ENCODE assay signal across 8 cellular contexts in genomic region chr16:3020604-3021448, GRCh38. TPM values are rescaled to one million over a fixed set of nuclear protein-coding genes. Genes with fewer than 3 reads are reported as not detected.
DNase-seq lines count a peak whose midpoint lies in the region; ATAC-seq and TF ChIP-seq lines count a peak whose summit lies in the region.

No MANE protein-coding gene starts in this region.

- peaks cover 51% of the 10 kb centered on the region for H3K4me1 Mint-ChIP-seq in brain

- ATAC-seq in HG03039 (IDR thresholded peaks at IDR 0.05; ENCODE audit: unreplicated experiment), result no peak

- peaks cover under 1% of the 10 kb centered on the region for H3K36me3 Mint-ChIP-seq in brain

- peak overlapping the region; percentile 78 to 99 (median 98) for H3K27ac Mint-ChIP-seq in brain

- no peak for TF ChIP-seq CTCF in HFF-Myc (IDR thresholded peaks at IDR 0.05; ENCODE audit: low read depth, low read length, missing control alignments)
- no peak for TF ChIP-seq CTCF in brain (conservative IDR thresholded peaks at IDR 0.05)

- H3K4me3 ChIP-seq in HFF-Myc (replicated peaks; ENCODE audit: low read depth, low read length) (peak overlapping the region; percentile 96), iPS-11a (ENCODE audit: low read depth, low read length) (peak overlapping the region; percentile 85), skeletal muscle cell (ENCODE audit: low read depth, low read length) (peak overlapping the region; percentile 69)

- DNase-seq in A172 (ENCODE audit: low spot score) (peak; percentile 94), HFF-Myc (ENCODE audit: extremely low read depth, low read depth) (peak; percentile 64), T-helper 2 cell (peak; percentile 39 to 64 (median 47)), skeletal muscle cell (ENCODE audit: low read depth) (peak; percentile 49), NCI-H2029 (lab: John Stamatoyannopoulos, UW) (no peak)

- H3K27me3 Mint-ChIP-seq in brain, result peaks cover 58% of the 10 kb centered on the region

- peak overlapping the region; percentile 87 to 100 (median 93) for H3K4me3 Mint-ChIP-seq in brain

- H3K9me3 Mint-ChIP-seq in brain, result peaks cover 0 to 12% (median 0%) of the 10 kb centered on the region in 5 experiments

RNA-seq across cellular contexts. Expression of gene TNFRSF12A, which starts 0.7 kb away (rescaled TPM):
- total RNA-seq in A172 (2014; rRNA removed; shearing (Covaris generic)), result 510 and 551 TPM in 2 replicates
- polyA plus RNA-seq in brain (ENCODE audit: insufficient read depth, low read depth, low replicate concordance), result 14.8 TPM

RNA-seq across cellular contexts. Expression of gene CLDN6, which starts 2.8 kb away (rescaled TPM):
- 0.41 TPM in 1 of 2 replicates, not detected in the other for total RNA-seq in A172 (2014; rRNA removed; shearing (Covaris generic))
- 0.31 TPM for polyA plus RNA-seq in brain (ENCODE audit: insufficient read depth, low read depth, low replicate concordance)

RNA-seq across cellular contexts. Expression of gene HCFC1R1, which starts 2.9 kb away (rescaled TPM):
- total RNA-seq in A172 (2014; rRNA removed; shearing (Covaris generic)), result 54.7 and 71.1 TPM in 2 replicates
- 314 TPM for polyA plus RNA-seq in brain (ENCODE audit: insufficient read depth, low read depth, low replicate concordance)

RNA-seq across cellular contexts. Expression of gene THOC6, which starts 3.0 kb away (rescaled TPM):
- 32.1 and 35.2 TPM in 2 replicates for total RNA-seq in A172 (2014; rRNA removed; shearing (Covaris generic))
- 45.0 TPM for polyA plus RNA-seq in brain (ENCODE audit: insufficient read depth, low read depth, low replicate concordance)

RNA-seq across cellular contexts. Expression of gene CLDN9, which starts 8.1 kb away (rescaled TPM):
- total RNA-seq in A172 (2014; rRNA removed; shearing (Covaris generic)), result 0.16 TPM in 1 of 2 replicates, not detected in the other
- polyA plus RNA-seq in brain (ENCODE audit: insufficient read depth, low read depth, low replicate concordance), result 16.3 TPM
